Comparison of ENCODE assay signal across 19 cellular contexts in genomic region chr15:77516076-77516475, GRCh38.
DNase-seq lines count a peak whose midpoint lies in the region; ATAC-seq, FAIRE-seq and TF ChIP-seq lines count a peak whose summit lies in the region.
"Had no signal": no experiment of that assay in that cellular context is flagged by ENCODE, and none has a peak within 500 bp of the region (broad histone marks: within the 10 kb centered on the region; RNA-seq: fewer than 3 reads in every experiment).

No MANE protein-coding gene starts in this region.

- no peak for TF ChIP-seq EP300 in H1 (IDR thresholded peaks at IDR 0.05; ENCODE audit: borderline replicate concordance in 1 of 2, low read depth in 2 of 2, low read length in 2 of 2)

- no peak overlapping the region for H3K18ac ChIP-seq in H1 (ENCODE audit: extremely low read depth, low read length)

- ATAC-seq in sciatic nerve (no peak), HG03432 (IDR thresholded peaks at IDR 0.05; ENCODE audit: unreplicated experiment) (no peak)

- POLR2A ChIA-PET in H1 (lab: Charles Lee; ENCODE audit: partially characterized antibody), result no interaction called here

- H3K9ac ChIP-seq in GM23248 (no peak overlapping the region), H1 (replicated peaks in 1 of 4; ENCODE audit: extremely low read depth in 1 of 4, low read depth in 3 of 4, low read length in 3 of 4) (no peak overlapping the region)
- H3K9ac ChIP-seq: BLaER1 treated with 17β-estradiol and CSF1 and Interleukin-3, amounts not matched to agents 10 nM and 100 nM had no signal

- H3K14ac ChIP-seq in H1 (ENCODE audit: insufficient read length), result no peak overlapping the region

- peak overlapping the region; percentile 84; the same call in 1 of the 2 replicates for H2AK5ac ChIP-seq in H1 (ENCODE audit: low read depth, low read length)

- FAIRE-seq in RCC 7860 (lab: Jason Lieb, UNC), result no peak
- FAIRE-seq in H1 (lab: Jason Lieb, UNC), result no peak
- no peak for FAIRE-seq in D721Med (lab: Jason Lieb, UNC)
- FAIRE-seq: A204.1, GM12892 had no signal

- H3K23ac ChIP-seq in H1 (ENCODE audit: insufficient read length), result no peak overlapping the region

- no peaks in the 10 kb centered on the region for H3K36me3 ChIP-seq in GM23248 (ENCODE audit: low read depth)
- no peaks in the 10 kb centered on the region for H3K36me3 ChIP-seq in H1 (ENCODE audit: control insufficient read depth in 2 of 4, insufficient read depth in 4 of 4, low read length in 3 of 4)
- H3K36me3 ChIP-seq: BLaER1 treated with 17β-estradiol and CSF1 and Interleukin-3, amounts not matched to agents 10 nM and 100 nM had no signal

- H3K4me1 ChIP-seq in GM23248 (ENCODE audit: insufficient read depth) (no peaks in the 10 kb centered on the region), H1 (replicated peaks in 1 of 4; ENCODE audit: control insufficient read depth in 3 of 4, insufficient read depth in 4 of 4, low read length in 3 of 4) (peaks cover 0 to 9% (median 5%) of the 10 kb centered on the region in 4 experiments; a peak in 5 of 7 replicates)

- 61 to 62% methylated on average over 7 of the region's 7 CpGs for WGBS in GM23248 (ENCODE audit: low coverage in 1 of 2, low lambda C conversion rate in 2 of 2, missing lambda C conversion rate in 2 of 2), 2 experiments
- WGBS in H1 (ENCODE audit: extremely low coverage in 1 of 2, insufficient coverage in 1 of 2, insufficient read length in 1 of 2, insufficient replicate concordance in 2 of 2, low coverage in 1 of 2, low lambda C conversion rate in 2 of 2, missing lambda C conversion rate in 1 of 2), 2 experiments, result 92% methylated on average over 7 of the region's 7 CpGs; no CpG with 5 or more reads in 1 of the 2 experiments

- H3K79me2 ChIP-seq in GM23248 (ENCODE audit: insufficient read depth) (no peaks in the 10 kb centered on the region), H1 (ENCODE audit: control insufficient read depth in 1 of 2, insufficient read depth in 2 of 2, low read length in 2 of 2) (no peaks in the 10 kb centered on the region)

- no peak overlapping the region for H2BK120ac ChIP-seq in H1 (replicated peaks; ENCODE audit: low read depth, low read length)

- H3K79me1 ChIP-seq in H1 (ENCODE audit: low read depth, low read length), result no peaks in the 10 kb centered on the region

- H4K20me1 ChIP-seq in GM23248 (ENCODE audit: insufficient read depth), result no peaks in the 10 kb centered on the region
- no peaks in the 10 kb centered on the region for H4K20me1 ChIP-seq in H1 (replicated peaks in 1 of 2; ENCODE audit: control insufficient read depth in 1 of 2, insufficient read depth in 2 of 2, low read length in 2 of 2)
- H4K20me1 ChIP-seq: BLaER1 treated with 17β-estradiol and CSF1 and Interleukin-3, amounts not matched to agents 10 nM and 100 nM had no signal

- H2BK5ac ChIP-seq in H1 (ENCODE audit: low read depth, low read length), result no peak overlapping the region

- CTCF ChIA-PET in H1 (lab: Charles Lee; ENCODE audit: partially characterized antibody), result interaction anchor here (1.1 to 6.9 kb wide), 4 partner anchors 8 to 403 kb away, joined by 3 to 44 read pairs (median 20); no protein-coding TSS in a partner anchor

- H3K9me2 ChIP-seq in GM23248 (ENCODE audit: insufficient read depth), result no peaks in the 10 kb centered on the region; the same call in 1 of the 2 replicates

- no peaks in the 10 kb centered on the region for H3K9me3 ChIP-seq in GM23248 (ENCODE audit: low read depth)
- no peaks in the 10 kb centered on the region for H3K9me3 ChIP-seq in H1 (ENCODE audit: insufficient read depth in 2 of 2, low read depth in 1 of 2, low read length in 1 of 2)

- no peak overlapping the region for H4K5ac ChIP-seq in H1 (ENCODE audit: insufficient read length, low read depth, low read length)

- H3F3A ChIP-seq in GM23248 (ENCODE audit: insufficient read depth), result no peaks in the 10 kb centered on the region

- no peak overlapping the region for H3K4ac ChIP-seq in H1 (replicated peaks; ENCODE audit: insufficient read length, low read depth, low read length)

- TF ChIP-seq CTCF in H1 (IDR thresholded peaks at IDR 0.05; ENCODE audit: control extremely low read depth in 1 of 3, insufficient read depth in 1 of 3, low read depth in 1 of 3, low read length in 3 of 3) (no peak), D721Med (IDR thresholded peaks at IDR 0.05; ENCODE audit: insufficient read depth, missing control alignments) (no peak)

- no peak overlapping the region for H3K4me2 ChIP-seq in GM23248 (ENCODE audit: unreplicated experiment)
- H3K4me2 ChIP-seq in H1 (ENCODE audit: insufficient read depth in 1 of 2, low read depth in 2 of 2, low read length in 2 of 2), result no peak overlapping the region

- no peaks in the 10 kb centered on the region; the same call in 1 of the 2 replicates for H3K23me2 ChIP-seq in H1 (ENCODE audit: low read depth, low read length)

- H3K27ac ChIP-seq in GM23248 (no peak overlapping the region), H1 (ENCODE audit: low read depth, low read length) (no peak overlapping the region)
- H3K27ac ChIP-seq: BLaER1 treated with 17β-estradiol and CSF1 and Interleukin-3, amounts not matched to agents 10 nM and 100 nM; SK-N-MC had no signal

- H4K8ac ChIP-seq in H1 (ENCODE audit: extremely low read depth, insufficient read depth, low read length), result no peak overlapping the region

- in situ Hi-C loops in GM23248 (cut with MboI), result no loop called here

- H2BK20ac ChIP-seq in H1 (ENCODE audit: low read length), result peak overlapping the region; percentile 29; the same call in 1 of the 2 replicates

- no peak for TF ChIP-seq RAD21 in H1 (IDR thresholded peaks at IDR 0.05 in 1 of 2, conservative IDR thresholded peaks at IDR 0.05 in 1 of 2; ENCODE audit: low read depth in 2 of 2, low read length in 2 of 2)

- 0 out of 2 replicates have a peak overlapping the region, but pooled peaks have one; percentile 53 for H2BK15ac ChIP-seq in H1 (ENCODE audit: low read length)

- H3K4me3 ChIP-seq in GM23248 (no peak overlapping the region), H1 (ENCODE audit: extremely low read depth in 1 of 4, insufficient read depth in 2 of 4, low read depth in 3 of 4, low read length in 4 of 4) (no peak overlapping the region)
- H3K4me3 ChIP-seq: BLaER1 treated with 17β-estradiol and CSF1 and Interleukin-3, amounts not matched to agents 10 nM and 100 nM; SK-N-MC had no signal

- DNase-seq in GM23248 (peak; percentile 63), RCC 7860 (ENCODE audit: low spot score) (peak; percentile 17), H1 (ENCODE audit: low read depth in 1 of 2, low spot score in 2 of 2) (no peak), sciatic nerve (ENCODE audit: low spot score) (peak; percentile 6), D721Med (ENCODE audit: insufficient read length, low spot score) (no peak), NCI-H2107 treated with DMSO at 0.1 percent for 48 hours (lab: John Stamatoyannopoulos, UW; ENCODE audit: unreplicated experiment) (no peak)
- DNase-seq: CD8-positive, alpha-beta memory T cell; NCI-H1417; NCI-H187 treated with DMSO at 0.1 percent for 48 hours; NCI-H446; NCI-H69; NK-92 treated with Interleukin-12 subunit alpha and Interleukin-12 subunit beta, amount 100 ng/mL, for 24 hours; OCI-M1; Right ventricle myocardium superior had no signal

- H2BK12ac ChIP-seq in H1 (ENCODE audit: low read depth, low read length), result 0 out of 2 replicates have a peak overlapping the region, but pooled peaks have one; percentile 83

- H3K56ac ChIP-seq in H1 (replicated peaks; ENCODE audit: insufficient read length, low read depth, low read length), result no peak overlapping the region

- no peak for TF ChIP-seq POLR2A in H1 (IDR thresholded peaks at IDR 0.05; ENCODE audit: control extremely low read depth in 1 of 2, low read depth in 2 of 2, low read length in 2 of 2)

- intact Hi-C loops in sciatic nerve (cut with DNase I), result no loop called here

- H4K91ac ChIP-seq in H1 (replicated peaks; ENCODE audit: insufficient read length, low read length), result no peak overlapping the region

- H2AFZ ChIP-seq in GM23248 (no peak overlapping the region), H1 (ENCODE audit: low read length) (no peak overlapping the region)

- H3K27me3 ChIP-seq in GM23248 (replicated peaks; ENCODE audit: insufficient read depth) (no peaks in the 10 kb centered on the region), H1 (replicated peaks in 1 of 4; ENCODE audit: control insufficient read depth in 3 of 4, extremely low read depth in 1 of 4, insufficient read depth in 3 of 4, low read length in 3 of 4) (no peaks in the 10 kb centered on the region)
- H3K27me3 ChIP-seq: BLaER1 treated with 17β-estradiol and CSF1 and Interleukin-3, amounts not matched to agents 10 nM and 100 nM had no signal

TF ChIP-seq in H1, 55 proteins besides CTCF, POLR2A, EP300 and RAD21:
- no peak for TF ChIP-seq TAF1 (IDR thresholded peaks at IDR 0.05; ENCODE audit: low read depth, low read length)
- no peak for TF ChIP-seq SUZ12 (IDR thresholded peaks at IDR 0.05; ENCODE audit: low read length)
- TF ChIP-seq CHD2 (IDR thresholded peaks at IDR 0.05; ENCODE audit: low read length), result no peak
- no peak for TF ChIP-seq EGR1 (IDR thresholded peaks at IDR 0.05; ENCODE audit: borderline replicate concordance, low read depth, low read length)
- TF ChIP-seq YY1 (IDR thresholded peaks at IDR 0.05; ENCODE audit: low read depth, low read length), result no peak
- TF ChIP-seq RNF2 (IDR thresholded peaks at IDR 0.05; ENCODE audit: borderline replicate concordance, low read depth, low read length, missing control alignments, poor library complexity, severe bottlenecking), result no peak
- TF ChIP-seq, protein P1, sequence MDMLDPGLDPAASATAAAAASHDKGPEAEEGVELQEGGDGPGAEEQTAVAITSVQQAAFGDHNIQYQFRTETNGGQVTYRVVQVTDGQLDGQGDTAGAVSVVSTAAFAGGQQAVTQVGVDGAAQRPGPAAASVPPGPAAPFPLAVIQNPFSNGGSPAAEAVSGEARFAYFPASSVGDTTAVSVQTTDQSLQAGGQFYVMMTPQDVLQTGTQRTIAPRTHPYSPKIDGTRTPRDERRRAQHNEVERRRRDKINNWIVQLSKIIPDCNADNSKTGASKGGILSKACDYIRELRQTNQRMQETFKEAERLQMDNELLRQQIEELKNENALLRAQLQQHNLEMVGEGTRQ (IDR thresholded peaks at IDR 0.05; ENCODE audit: low read length), result no peak
- TF ChIP-seq RXRA (IDR thresholded peaks at IDR 0.05; ENCODE audit: insufficient read depth, low read depth, low read length), result no peak
- TF ChIP-seq CBX8 (IDR thresholded peaks at IDR 0.05; ENCODE audit: borderline replicate concordance, low read depth, low read length), result no peak
TF ChIP-seq in H1: peak in this region for 0.

Comparison
In these comparisons a context has a peak if more than half of its experiments do, and no peak if none do; other contexts are left out.
1. DNase-seq: peak in GM23248 (single experiment), RCC 7860 (single experiment) and sciatic nerve (single experiment); none in H1 (0 of 2), D721Med (single experiment) and NCI-H2107 treated with DMSO at 0.1 percent for 48 hours (single experiment).